Comparison of ENCODE assay signal across 10 cellular contexts in genomic region chr16:88768041-88768876, GRCh38. TPM values are rescaled to one million over a fixed set of nuclear protein-coding genes. Genes with fewer than 3 reads are reported as not detected.
DNase-seq lines count a peak whose midpoint lies in the region; ATAC-seq and TF ChIP-seq lines count a peak whose summit lies in the region.
"Had no signal": no experiment of that assay in that cellular context is flagged by ENCODE, and none has a peak within 500 bp of the region (broad histone marks: within the 10 kb centered on the region; RNA-seq: fewer than 3 reads in every experiment).

No MANE protein-coding gene starts in this region.

- H3K36me3 ChIP-seq in left lung (peaks cover 0 to 10% of the 10 kb centered on the region in 2 donors), tibial artery (peaks cover 0 to 9% (median 5%) of the 10 kb centered on the region in 3 donors), OCI-LY7 (ENCODE audit: insufficient read depth, low read length) (peaks cover 6% of the 10 kb centered on the region; the same call in 1 of the 2 replicates)

- H3K79me2 ChIP-seq in OCI-LY7 (ENCODE audit: insufficient read depth, low read depth, low read length), result no peaks in the 10 kb centered on the region

- no peak overlapping the region for H2AFZ ChIP-seq in OCI-LY7 (ENCODE audit: low read length)

- H3K27ac ChIP-seq in left lung, result peak overlapping the region; percentile 53 to 81
- peak overlapping the region; percentile 29 to 49 for H3K27ac ChIP-seq in tibial artery
- no peak overlapping the region for H3K27ac ChIP-seq in OCI-LY7 (ENCODE audit: low read depth, low read length, poor library complexity, severe bottlenecking)

- DNase-seq in NCI-H1092 (lab: John Stamatoyannopoulos, UW) (peak; percentile 45), NCI-H1092 treated with DMSO at 0.1 percent for 48 hours (lab: John Stamatoyannopoulos, UW) (no peak), astrocyte of the hippocampus (ENCODE audit: low read depth, low spot score) (peak; percentile 89), left lung (peak; percentile 84 to 88), tibial artery (peak; percentile 48 to 80), OCI-LY7 (ENCODE audit: low spot score) (no peak), mesothelial cell of epicardium (ENCODE audit: low spot score in 2 of 2, unreplicated experiment in 2 of 2) (no peak)
- DNase-seq: 8988T had no signal

- peaks cover 48 to 94% of the 10 kb centered on the region in 2 donors for H3K4me1 ChIP-seq in left lung
- peaks cover 0 to 95% (median 51%) of the 10 kb centered on the region in 4 donors for H3K4me1 ChIP-seq in tibial artery
- peaks cover 28% of the 10 kb centered on the region for H3K4me1 ChIP-seq in OCI-LY7 (ENCODE audit: insufficient read depth, low read length, poor library complexity, severe bottlenecking)

- no peaks in the 10 kb centered on the region for H3K9me3 Mint-ChIP-seq in mesothelial cell of epicardium

- no peaks in the 10 kb centered on the region for H3K27me3 Mint-ChIP-seq in mesothelial cell of epicardium (ENCODE audit: low read depth)
- H3K27me3 Mint-ChIP-seq: activated naive CD8-positive, alpha-beta T cell had no signal

- H3K9me3 ChIP-seq in left lung, result no peaks in the 10 kb centered on the region
- H3K9me3 ChIP-seq in tibial artery, result no peaks in the 10 kb centered on the region
- no peaks in the 10 kb centered on the region for H3K9me3 ChIP-seq in OCI-LY7 (ENCODE audit: low read length)

- no peaks in the 10 kb centered on the region for H3K36me3 Mint-ChIP-seq in mesothelial cell of epicardium
- H3K36me3 Mint-ChIP-seq: activated naive CD8-positive, alpha-beta T cell had no signal

- H3K4me1 Mint-ChIP-seq in mesothelial cell of epicardium, result peaks cover 79% of the 10 kb centered on the region

- H3K27ac Mint-ChIP-seq in mesothelial cell of epicardium, result no peak overlapping the region
- H3K27ac Mint-ChIP-seq: activated naive CD8-positive, alpha-beta T cell had no signal

- H4K20me1 ChIP-seq in OCI-LY7 (ENCODE audit: insufficient read depth, low read length), result peaks cover 9% of the 10 kb centered on the region; the same call in 1 of the 2 replicates

- ATAC-seq in left lung (peak; percentile 33), HG02759 (IDR thresholded peaks at IDR 0.05; ENCODE audit: unreplicated experiment) (no peak)

- CTCF ChIA-PET in OCI-LY7 (lab: Charles Lee; ENCODE audit: unreplicated experiment), result interaction anchor here (0.6 kb wide), 1 partner anchor 105 kb away, joined by 3 read pairs; no protein-coding TSS in a partner anchor

- no TSS peak for BruUV-seq in OCI-LY7 (replicated peaks; lab: Mats Ljungman, UMichigan)

- H3K4me2 ChIP-seq in OCI-LY7 (ENCODE audit: low read length), result no peak overlapping the region

- no peak overlapping the region for H3K4me3 ChIP-seq in left lung
- peak overlapping the region; percentile 2 to 25 for H3K4me3 ChIP-seq in tibial artery
- H3K4me3 ChIP-seq in OCI-LY7 (ENCODE audit: low read depth, low read length, poor library complexity, severe bottlenecking), result no peak overlapping the region

- H3K4me3 Mint-ChIP-seq in mesothelial cell of epicardium, result no peak overlapping the region
- H3K4me3 Mint-ChIP-seq: activated naive CD8-positive, alpha-beta T cell had no signal

- POLR2A ChIA-PET in OCI-LY7 (lab: Charles Lee), result no interaction called here

- H3K9me2 ChIP-seq in OCI-LY7 (ENCODE audit: insufficient read depth, low read length), result no peaks in the 10 kb centered on the region

- TF ChIP-seq CTCF in left lung (IDR thresholded peaks at IDR 0.05) (no peak), tibial artery (IDR thresholded peaks at IDR 0.05) (no peak), OCI-LY7 (conservative IDR thresholded peaks at IDR 0.05; ENCODE audit: low read length) (no peak), mesothelial cell of epicardium (IDR thresholded peaks at IDR 0.05; ENCODE audit: unreplicated experiment) (no peak)

- intact Hi-C loops in left lung (cut with DNase I) (no loop called here), tibial artery (cut with DNase I; ENCODE audit: low total_unique reads) (no loop called here), OCI-LY7 (cut with micrococcal nuclease; ENCODE audit: unreplicated experiment) (no loop called here)

- H3K27me3 ChIP-seq in left lung (no peaks in the 10 kb centered on the region), tibial artery (no peaks in the 10 kb centered on the region)

RNA-seq across cellular contexts. Expression of gene PIEZO1, which starts 16.8 kb away (rescaled TPM):
- total RNA-seq in left lung (100 to 1,000 TPM; 154 to 193 TPM), OCI-LY7 (2022) (154 and 157 TPM in 2 replicates), mesothelial cell of epicardium (148 to 160 TPM (median 151 TPM) in 3 replicates)
- 123 and 144 TPM in 2 replicates for total RNA-seq in OCI-LY7 (2014; rRNA removed; shearing (Covaris generic))

RNA-seq across cellular contexts. Expression of gene CDT1, which starts 35.3 kb away (rescaled TPM):
- total RNA-seq in left lung (10 to 100 TPM in 1 of 2 donors, 1 to 10 TPM in 1; 9.3 to 14.5 TPM), OCI-LY7 (2022) (108 and 150 TPM in 2 replicates), mesothelial cell of epicardium (14.1 to 15.9 TPM (median 14.6 TPM) in 3 replicates)
- 82.7 and 90.2 TPM in 2 replicates for total RNA-seq in OCI-LY7 (2014; rRNA removed; shearing (Covaris generic))

RNA-seq across cellular contexts. Expression of gene APRT, which starts 43.5 kb away (rescaled TPM):
- 100 to 1,000 TPM; 108 to 161 TPM for total RNA-seq in left lung
- 168 and 216 TPM in 2 replicates for total RNA-seq in OCI-LY7 (2014; rRNA removed; shearing (Covaris generic))
- 118 and 151 TPM in 2 replicates for total RNA-seq in OCI-LY7 (2022)
- total RNA-seq in mesothelial cell of epicardium, result 95.9 to 99.2 TPM (median 96.2 TPM) in 3 replicates

Comparison
In these comparisons a context has a peak if more than half of its experiments do, and no peak if none do; other contexts are left out.
1. DNase-seq: peak in NCI-H1092 (single experiment), astrocyte of the hippocampus (single experiment), left lung (2 of 2) and tibial artery (2 of 2); none in NCI-H1092 treated with DMSO at 0.1 percent for 48 hours (single experiment), OCI-LY7 (single experiment) and mesothelial cell of epicardium (0 of 2).
2. H3K4me3 ChIP-seq: peak in tibial artery (2 of 2); none in left lung (0 of 2) and OCI-LY7 (single experiment).